In genomic region chr9:75265525-75265972, GRCh38 we compare ENCODE assay signal across 8 cellular contexts.
A peak's percentile ranks its signal among the peaks of the same experiment; 100 is the strongest.
DNase-seq lines count a peak whose midpoint lies in the region; ATAC-seq and TF ChIP-seq lines count a peak whose summit lies in the region.

No MANE protein-coding gene starts in this region.

- H3K36me3 Mint-ChIP-seq in Caco-2 (ENCODE audit: insufficient read depth, unreplicated experiment): no peaks in the 10 kb centered on the region

- ATAC-seq in HG03439 (IDR thresholded peaks at IDR 0.05; ENCODE audit: unreplicated experiment) (peak; percentile 70), HG03025 (IDR thresholded peaks at IDR 0.05; ENCODE audit: low FRiP score, unreplicated experiment) (no peak)

- H3K9me3 ChIP-seq in Caco-2 (no peaks in the 10 kb centered on the region), OCI-LY7 (ENCODE audit: low read length) (no peaks in the 10 kb centered on the region)

- H3K4me2 ChIP-seq in OCI-LY7 (ENCODE audit: low read length): no peak overlapping the region

- peak; percentile 20 to 38 for TF ChIP-seq CTCF in Caco-2 (IDR thresholded peaks at IDR 0.05; ENCODE audit: insufficient read depth in 1 of 2, low read depth in 1 of 2, low read length in 1 of 2, severe bottlenecking in 1 of 2, unreplicated experiment in 1 of 2)
- peak; percentile 99 for TF ChIP-seq CTCF in OCI-LY7 (conservative IDR thresholded peaks at IDR 0.05; ENCODE audit: low read length)

- H4K20me1 ChIP-seq in OCI-LY7 (ENCODE audit: insufficient read depth, low read length): no peaks in the 10 kb centered on the region

- no peaks in the 10 kb centered on the region for H3K4me1 ChIP-seq in Caco-2
- no peaks in the 10 kb centered on the region for H3K4me1 ChIP-seq in OCI-LY7 (ENCODE audit: insufficient read depth, low read length, poor library complexity, severe bottlenecking)

- H3K9me3 Mint-ChIP-seq in Caco-2 (ENCODE audit: unreplicated experiment): no peaks in the 10 kb centered on the region

- no peaks in the 10 kb centered on the region for H3K27me3 ChIP-seq in Caco-2 (replicated peaks; ENCODE audit: control insufficient read depth, insufficient read depth, low read length)

- CTCF ChIA-PET in Caco-2 (lab: Charles Lee): interaction anchor here (1.0 kb wide), 1 partner anchor 217 kb away, joined by 3 read pairs; no protein-coding TSS in a partner anchor
- CTCF ChIA-PET in OCI-LY7 (lab: Charles Lee; ENCODE audit: unreplicated experiment): interaction anchor here (0.7 kb wide), 1 partner anchor 532 kb away, joined by 5 read pairs; no protein-coding TSS in a partner anchor

- H3K27ac ChIP-seq in OCI-LY7 (ENCODE audit: low read depth, low read length, poor library complexity, severe bottlenecking): no peak overlapping the region

- H2AFZ ChIP-seq in OCI-LY7 (ENCODE audit: low read length): no peak overlapping the region

- no peaks in the 10 kb centered on the region for H3K4me1 Mint-ChIP-seq in Caco-2 (ENCODE audit: low read depth, unreplicated experiment)

- no peak overlapping the region for H3K4me3 ChIP-seq in Caco-2 (ENCODE audit: low read depth, low read length)
- no peak overlapping the region for H3K4me3 ChIP-seq in OCI-LY7 (ENCODE audit: low read depth, low read length, poor library complexity, severe bottlenecking)

- no peaks in the 10 kb centered on the region for H3K79me2 ChIP-seq in OCI-LY7 (ENCODE audit: insufficient read depth, low read depth, low read length)

- DNase-seq in Caco-2 (peak in 1 of 2 experiments; percentile 3), GM19238 (ENCODE audit: insufficient read length, low spot score) (peak; percentile 5), OCI-LY7 (ENCODE audit: low spot score) (peak; percentile 57), glomerular visceral epithelial cell (ENCODE audit: extremely low spot score) (peak; percentile 22), renal cortical epithelial cell (ENCODE audit: low read depth) (peak; percentile 26)
- DNase-seq in activated naive CD4-positive, alpha-beta T cell treated with Interleukin-2 at 50 U/mL for 16 hours: peak; percentile 31

- no peaks in the 10 kb centered on the region for H3K9me2 ChIP-seq in OCI-LY7 (ENCODE audit: insufficient read depth, low read length)

- H3K27me3 Mint-ChIP-seq in Caco-2 (ENCODE audit: insufficient read depth, unreplicated experiment): no peaks in the 10 kb centered on the region

- BruUV-seq in Caco-2 (replicated peaks; lab: Mats Ljungman, UMichigan) (no TSS peak), OCI-LY7 (replicated peaks; lab: Mats Ljungman, UMichigan) (no TSS peak)

- H3K4me3 Mint-ChIP-seq in Caco-2 (ENCODE audit: unreplicated experiment): no peak overlapping the region

- POLR2A ChIA-PET in Caco-2 (lab: Charles Lee): no interaction called here
- POLR2A ChIA-PET in OCI-LY7 (lab: Charles Lee): no interaction called here

- H3K27ac Mint-ChIP-seq in Caco-2 (ENCODE audit: unreplicated experiment): no peak overlapping the region

- H3K36me3 ChIP-seq in Caco-2 (ENCODE audit: control insufficient read depth, insufficient read depth, low read length): no peaks in the 10 kb centered on the region
- no peaks in the 10 kb centered on the region for H3K36me3 ChIP-seq in OCI-LY7 (ENCODE audit: insufficient read depth, low read length)

- intact Hi-C loops in Caco-2 (cut with micrococcal nuclease; ENCODE audit: unreplicated experiment): loop anchor here (2.0 to 10.0 kb wide), 2 partner anchors 217 to 599 kb away; no protein-coding TSS in a partner anchor
- intact Hi-C loops in OCI-LY7 (cut with micrococcal nuclease; ENCODE audit: unreplicated experiment): loop anchor here (5.0 kb wide), 2 partner anchors 597 to 1037 kb away; no protein-coding TSS in a partner anchor
